13 cellular contexts compared by ENCODE assay signal in the genomic region with DNA sequence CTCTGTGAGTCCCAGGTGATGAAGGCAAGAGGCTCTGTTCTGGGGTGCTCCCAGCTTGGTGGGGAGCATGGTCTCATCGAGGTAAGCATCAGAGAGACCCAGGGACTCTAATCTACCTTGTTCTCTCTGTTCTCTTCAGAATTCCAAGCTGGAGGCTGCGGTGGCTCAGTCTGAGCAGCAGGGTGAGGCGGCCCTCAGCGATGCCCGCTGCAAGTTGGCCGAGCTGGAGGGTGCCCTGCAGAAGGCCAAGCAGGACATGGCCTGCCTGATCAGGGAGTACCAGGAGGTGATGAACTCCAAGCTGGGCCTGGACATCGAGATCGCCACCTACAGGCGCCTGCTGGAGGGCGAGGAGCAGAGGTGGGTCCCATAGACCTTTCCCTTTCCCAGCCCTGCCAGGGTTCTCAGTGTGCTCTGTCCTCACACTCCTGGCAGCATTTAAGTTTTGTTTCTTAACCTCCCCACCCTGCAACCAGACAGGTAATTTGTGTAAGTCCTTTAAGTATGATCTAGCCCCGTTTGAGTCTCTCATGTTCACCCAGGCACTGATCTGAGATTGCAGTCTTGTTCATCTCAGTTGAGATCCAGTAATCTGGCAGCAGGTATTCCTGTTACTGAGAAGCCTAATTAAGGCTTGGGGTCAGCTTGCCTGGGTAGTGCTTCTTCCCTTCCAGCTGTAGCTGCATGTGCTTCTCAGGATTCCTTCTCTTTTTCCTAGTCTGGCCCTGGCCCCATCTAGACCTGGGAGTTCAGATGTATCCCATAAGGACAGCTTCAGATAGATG. TPM values are rescaled to one million over a fixed set of nuclear protein-coding genes. Genes with fewer than 3 reads are reported as not detected.
DNase-seq lines count a peak whose midpoint lies in the region; ATAC-seq, FAIRE-seq and TF ChIP-seq lines count a peak whose summit lies in the region.
"Had no signal": no experiment of that assay in that cellular context is flagged by ENCODE, and none has a peak within 500 bp of the region (broad histone marks: within the 10 kb centered on the region; RNA-seq: fewer than 3 reads in every experiment).

No MANE protein-coding gene starts in this region.

- TF ChIP-seq CTCF in A549 (IDR thresholded peaks at IDR 0.05) (peak; percentile 16; the same call in 1 of the 3 replicates), GM12873 (IDR thresholded peaks at IDR 0.05; ENCODE audit: insufficient read depth, low read depth, low read length, missing control alignments) (peak; percentile 44), hepatocyte (IDR thresholded peaks at IDR 0.05; ENCODE audit: poor library complexity) (peak; percentile 27)

- no peak for FAIRE-seq in A549 (lab: Jason Lieb, UNC)
- FAIRE-seq in urothelium cell line (lab: Jason Lieb, UNC) = no peak

- no peaks in the 10 kb centered on the region for H3K9me3 ChIP-seq in A549
- no peaks in the 10 kb centered on the region for H3K9me3 ChIP-seq in hepatocyte (ENCODE audit: low read depth)

- no peak for TF ChIP-seq POLR2A in A549 (IDR thresholded peaks at IDR 0.05; ENCODE audit: low read length)

- H4K20me1 ChIP-seq in hepatocyte (ENCODE audit: insufficient read depth, poor library complexity, severe bottlenecking) = no peaks in the 10 kb centered on the region

- TF ChIP-seq RAD21 in A549 (conservative IDR thresholded peaks at IDR 0.05 in 1 of 2, IDR thresholded peaks at IDR 0.05 in 1 of 2) = no peak; a peak in 1 of 5 replicates

- H3K4me2 ChIP-seq in A549 = no peak overlapping the region
- H3K4me2 ChIP-seq in hepatocyte = no peak overlapping the region

- no peaks in the 10 kb centered on the region for H3K9me2 ChIP-seq in hepatocyte (replicated peaks; ENCODE audit: insufficient read depth)

- CTCF ChIA-PET in A549 (lab: Yijun Ruan, JAX) = interaction anchor here (1.1 to 8.7 kb wide), 9 partner anchors 9 to 574 kb away, joined by 3 to 217 read pairs (median 12); a partner anchor contains a TSS

- H3K27ac ChIP-seq in A549 (peak overlapping the region; percentile 45 to 87; a peak in 3 of 6 replicates), hepatocyte (no peak overlapping the region)

- POLR2A ChIA-PET in A549 (lab: Yijun Ruan, JAX) = interaction anchor here (0.8 to 1.6 kb wide), 3 partner anchors 20 to 53 kb away, joined by 3 to 9 read pairs (median 3); no protein-coding TSS in a partner anchor

- H3K4me1 ChIP-seq in A549 (peaks cover 6% of the 10 kb centered on the region; the same call in 1 of the 3 replicates), hepatocyte (ENCODE audit: insufficient read depth) (peaks cover 6% of the 10 kb centered on the region)

- H3K4me3 ChIP-seq in A549 (no peak overlapping the region), hepatocyte (no peak overlapping the region)

- H2AFZ ChIP-seq in hepatocyte = no peak overlapping the region

- no peaks in the 10 kb centered on the region for H3K79me2 ChIP-seq in hepatocyte

- WGBS in A549 (ENCODE audit: missing lambda C conversion rate) = 47% methylated on average over 7 of the region's 11 CpGs
- WGBS in hepatocyte (ENCODE audit: low lambda C conversion rate, missing lambda C conversion rate) = 68% methylated on average over 11 of the region's 11 CpGs

- no peak for TF ChIP-seq EP300 in A549 (IDR thresholded peaks at IDR 0.05)

- H3K27me3 ChIP-seq in hepatocyte = peaks cover 22% of the 10 kb centered on the region

- H3K36me3 ChIP-seq in hepatocyte (replicated peaks; ENCODE audit: insufficient read depth, low read depth) = no peaks in the 10 kb centered on the region

- ATAC-seq in A549 (peak in 1 of 2 experiments; percentile 70; a peak in 3 of 6 replicates), SK-N-SH treated with all-trans-retinoic acid at 6 μM for 48 hours (peak; percentile 57), GM18517 (IDR thresholded peaks at IDR 0.05; ENCODE audit: unreplicated experiment) (no peak), GM21526 (IDR thresholded peaks at IDR 0.05; ENCODE audit: low FRiP score, unreplicated experiment) (no peak)
- ATAC-seq: stimulated activated naive CD8-positive, alpha-beta T cell treated with anti-CD3 and anti-CD28 coated beads, Interleukin-15, Interleukin-2, amounts not matched to agents 100 U/mL and 50 U/mL, for 24 hours had no signal

- peak; percentile 26 to 30 for DNase-seq in A549 (ENCODE audit: low read depth in 1 of 2, low spot score in 1 of 2)
- DNase-seq in hepatocyte (ENCODE audit: low spot score) = no peak
- no peak for DNase-seq in COR-L47 (lab: John Stamatoyannopoulos, UW)
- no peak for DNase-seq in urothelium cell line (ENCODE audit: low spot score)
- DNase-seq: activated CD4-positive, CD25-positive, alpha-beta regulatory T cell; CD4-positive, CD25-positive, alpha-beta regulatory T cell; NCI-H2171; stimulated activated naive CD8-positive, alpha-beta T cell treated with anti-CD3 and anti-CD28 coated beads, Interleukin-15, Interleukin-2, amounts not matched to agents 100 U/mL and 50 U/mL, for 24 hours had no signal

TF ChIP-seq in A549, 52 proteins besides CTCF, POLR2A, EP300 and RAD21:
- peak; percentile 11; the same call in 1 of the 3 replicates for TF ChIP-seq SMC3 (IDR thresholded peaks at IDR 0.05)
- no peak for TF ChIP-seq RCOR1 (IDR thresholded peaks at IDR 0.05; ENCODE audit: low read depth, low read length)

TF ChIP-seq in SK-N-SH treated with all-trans-retinoic acid at 6 μM for 48 hours, 23 proteins besides CTCF, POLR2A, EP300 and RAD21:
- no peak for TF ChIP-seq ARNTL (CRISPR knock-in tag; IDR thresholded peaks at IDR 0.05; ENCODE audit: borderline replicate concordance, low read depth)

RNA-seq across cellular contexts. Expression of a gene that starts 14.8 kb away (rescaled TPM):
- polyA plus RNA-seq in A549 (2011; rRNA removed) = 1,799 and 1,935 TPM in 2 replicates
- 4,307 and 4,853 TPM in 2 replicates for polyA plus RNA-seq in A549 (2012; cell fraction: cytosol; rRNA removed)
- 4,173 and 4,472 TPM in 2 replicates for polyA plus RNA-seq in A549 (2012; cell fraction: nucleus; rRNA removed)
- 3,419 to 3,643 TPM (median 3,445 TPM) in 3 replicates for polyA plus RNA-seq in A549 (2017; fragmentation: RNase III; extraction: RNeasy Plus Mini Kit Qiagen cat#74134 plus additional on column Dnase treatment)
- 632 and 835 TPM in 2 replicates for polyA minus RNA-seq in A549 (2011; rRNA and poly(A)+ RNA removed)
- not detected in 2 replicates for total RNA-seq in hepatocyte
- not detected in 2 replicates for polyA plus RNA-seq in hepatocyte
- total RNA-seq: CD4-positive, CD25-positive, alpha-beta regulatory T cell had no signal
- polyA plus RNA-seq: CD4-positive, CD25-positive, alpha-beta regulatory T cell had no signal

RNA-seq across cellular contexts. Expression of a gene that starts 15.1 kb away (rescaled TPM):
- polyA plus RNA-seq in A549 (2011; rRNA removed) (11.6 and 20.4 TPM in 2 replicates), A549 (2017; fragmentation: RNase III; extraction: RNeasy Plus Mini Kit Qiagen cat#74134 plus additional on column Dnase treatment) (43.3 to 52.1 TPM (median 44.8 TPM) in 3 replicates), hepatocyte (not detected in 2 replicates)
- polyA plus RNA-seq in A549 (2012; cell fraction: cytosol; rRNA removed) = 2.3 TPM in 2 replicates
- 1.4 and 1.8 TPM in 2 replicates for polyA plus RNA-seq in A549 (2012; cell fraction: nucleus; rRNA removed)
- polyA minus RNA-seq in A549 (2011; rRNA and poly(A)+ RNA removed) = 3.5 and 4.8 TPM in 2 replicates
- total RNA-seq in hepatocyte = not detected in 2 replicates
- total RNA-seq: CD4-positive, CD25-positive, alpha-beta regulatory T cell; dermis microvascular lymphatic vessel endothelial cell had no signal
- polyA plus RNA-seq: CD4-positive, CD25-positive, alpha-beta regulatory T cell had no signal

RNA-seq across cellular contexts. Expression of a gene that starts 31.7 kb away (rescaled TPM):
- polyA plus RNA-seq in A549 (2011; rRNA removed) (23.5 and 43.0 TPM in 2 replicates), A549 (2017; fragmentation: RNase III; extraction: RNeasy Plus Mini Kit Qiagen cat#74134 plus additional on column Dnase treatment) (331 to 441 TPM (median 378 TPM) in 3 replicates), hepatocyte (0.40 TPM in 1 of 2 replicates, not detected in the other)
- 10.6 and 13.1 TPM in 2 replicates for polyA plus RNA-seq in A549 (2012; cell fraction: cytosol; rRNA removed)
- 73.1 and 148 TPM in 2 replicates for polyA plus RNA-seq in A549 (2012; cell fraction: nucleus; rRNA removed)
- 4.4 and 5.3 TPM in 2 replicates for polyA minus RNA-seq in A549 (2011; rRNA and poly(A)+ RNA removed)
- not detected in 2 replicates for total RNA-seq in hepatocyte
- total RNA-seq: CD4-positive, CD25-positive, alpha-beta regulatory T cell had no signal

Comparison
In these comparisons a context has a peak if more than half of its experiments do, and no peak if none do; other contexts are left out.
1. DNase-seq: peak in A549 (2 of 2); none in hepatocyte (single experiment), COR-L47 (single experiment) and urothelium cell line (single experiment).
2. RNA of a gene that starts 14.8 kb away (polyA plus RNA-seq): 1,799 to 4,853 TPM in A549; not detected in hepatocyte; every median in the first group is over 1,000 times any median in the second.
3. Peak in every context shown above with its lines, with median percentiles within 50 percentile points of each other: CTCF ChIP-seq.